Comparison of ENCODE assay signal across 26 cellular contexts in genomic region chr14:66857867-66858266, GRCh38.
"Had no signal": no experiment of that assay in that cellular context is flagged by ENCODE, and none has a peak within 500 bp of the region (broad histone marks: within the 10 kb centered on the region; RNA-seq: fewer than 3 reads in every experiment).

No MANE protein-coding gene starts in this region.

- H3K4me2 ChIP-seq: hepatocyte had no signal

- H3K4me1 ChIP-seq: heart right ventricle, pancreas, psoas muscle, stomach, testis, thyroid gland, transverse colon, upper lobe of left lung had no signal

- H3K27me3 Mint-ChIP-seq: naive B cell; stimulated activated naive B cell treated with anti-CD40 and anti-IgM and Interleukin-4, amounts not matched to agents 10 μg/mL and 1 μg/mL and 100 μg/mL, for 72 hours had no signal

- H3K9me3 ChIP-seq: psoas muscle, stomach, testis, thyroid gland, transverse colon, upper lobe of left lung had no signal

- H3K27me3 ChIP-seq: heart right ventricle, hepatocyte, pancreas, stomach, testis, thyroid gland, transverse colon, upper lobe of left lung had no signal

- H3K27ac Mint-ChIP-seq: mesothelial cell of epicardium; naive B cell; natural killer cell; nephron progenitor cell; stimulated activated naive B cell treated with anti-CD40 and anti-IgM and Interleukin-4, amounts not matched to agents 10 μg/mL and 1 μg/mL and 100 μg/mL, for 72 hours had no signal

- H3K79me2 ChIP-seq: hepatocyte had no signal

- H2AFZ ChIP-seq: hepatocyte had no signal

- H3K27ac ChIP-seq: heart right ventricle, hepatocyte, pancreas, psoas muscle, stomach, testis, thyroid gland, transverse colon, upper lobe of left lung had no signal

- H3K36me3 ChIP-seq: heart right ventricle, pancreas, thyroid gland, transverse colon, upper lobe of left lung had no signal

- H3K4me3 Mint-ChIP-seq: mesothelial cell of epicardium; natural killer cell; nephron progenitor cell; stimulated activated naive B cell treated with anti-CD40 and anti-IgM and Interleukin-4, amounts not matched to agents 10 μg/mL and 1 μg/mL and 100 μg/mL, for 72 hours had no signal

- ATAC-seq: heart right ventricle; left ventricle myocardium superior; natural killer cell; pancreas; psoas muscle; sciatic nerve; stimulated activated naive B cell treated with anti-CD40 and anti-IgM and Interleukin-4, amounts not matched to agents 10 μg/mL and 1 μg/mL and 100 μg/mL, for 72 hours; stimulated activated naive CD8-positive, alpha-beta T cell treated with anti-CD3 and anti-CD28 coated beads, Interleukin-15, Interleukin-2, amounts not matched to agents 100 U/mL and 50 U/mL, for 24 hours had no signal

- H3K4me1 Mint-ChIP-seq: natural killer cell, nephron progenitor cell had no signal

- DNase-seq: heart right ventricle; islet precursor cell; left ventricle myocardium superior; mesendoderm; naive B cell; natural killer cell; nephron progenitor cell; posterior cingulate gyrus; psoas muscle; stimulated activated CD4-positive, alpha-beta T cell treated with anti-CD3 and anti-CD28 coated beads, Interleukin-12 subunit alpha, Interleukin-12 subunit beta, amount 100 ng/mL, for 4 hours; stimulated activated CD4-positive, alpha-beta T cell treated with anti-CD3 and anti-CD28 coated beads, Interleukin-15, amount 100 ng/mL, for 24 hours; stimulated activated CD4-positive, alpha-beta T cell treated with anti-CD3 and anti-CD28 coated beads, Interleukin-2, amount 100 ng/mL, for 24 hours; stimulated activated CD4-positive, alpha-beta T cell treated with anti-CD3 and anti-CD28 coated beads, Interleukin-4, amount 100 ng/mL, for 1 hour; stimulated activated naive B cell treated with anti-CD40 and anti-IgM and Interleukin-4, amounts not matched to agents 10 μg/mL and 1 μg/mL and 100 μg/mL, for 72 hours; stimulated activated naive CD8-positive, alpha-beta T cell treated with anti-CD3 and anti-CD28 coated beads, Interleukin-15, Interleukin-2, amounts not matched to agents 100 U/mL and 50 U/mL, for 24 hours; stomach; testis; thyroid gland; transverse colon; upper lobe of left lung had no signal

- H3K4me3 ChIP-seq: heart right ventricle, hepatocyte, lung, pancreas, psoas muscle, skin epidermis, stomach, testis, thyroid gland, transverse colon, upper lobe of left lung had no signal
